Comparison of ENCODE assay signal across 8 cellular contexts in genomic region chr17:81712468-81713003, GRCh38. TPM values are rescaled to one million over a fixed set of nuclear protein-coding genes. Genes with fewer than 3 reads are reported as not detected.
A peak's percentile ranks its signal among the peaks of the same experiment; 100 is the strongest.
DNase-seq lines count a peak whose midpoint lies in the region; ATAC-seq and TF ChIP-seq lines count a peak whose summit lies in the region.

No MANE protein-coding gene starts in this region.

- H2BK5ac ChIP-seq in H9 (ENCODE audit: insufficient read length, low read length), result no peak overlapping the region

- no peak overlapping the region for H2BK120ac ChIP-seq in H9 (ENCODE audit: low read depth, low read length, poor library complexity, severe bottlenecking)

- H3K27ac Mint-ChIP-seq in H9, result peak overlapping the region in 2 of 3 experiments; percentile 59 to 92; a peak in 5 of 7 replicates

- H3K4me1 ChIP-seq in H9 (ENCODE audit: insufficient read depth, low read length) (no peaks in the 10 kb centered on the region; the same call in 1 of the 2 replicates), PC-3 (ENCODE audit: insufficient read depth, low read length) (peaks cover 37% of the 10 kb centered on the region), ectodermal cell (ENCODE audit: control insufficient read depth, insufficient read depth, low read length) (peaks cover 37% of the 10 kb centered on the region), mucosa of rectum (ENCODE audit: control insufficient read depth in 2 of 2, insufficient read depth in 2 of 2, low read length in 2 of 2) (peaks cover 32 to 35% of the 10 kb centered on the region in 2 donors)

- no peak overlapping the region for H2BK12ac ChIP-seq in H9 (ENCODE audit: insufficient read length, low read depth, low read length)

- H3K4me3 ChIP-seq in PC-3 (ENCODE audit: low read length), result peak overlapping the region; percentile 89
- H3K4me3 ChIP-seq in ectodermal cell (ENCODE audit: insufficient read depth, low read depth, low read length), result peak overlapping the region; percentile 67
- H3K4me3 ChIP-seq in mucosa of rectum (ENCODE audit: low read length in 2 of 2), result peak overlapping the region; percentile 75 to 76

- no peaks in the 10 kb centered on the region for H3K79me1 ChIP-seq in H9 (ENCODE audit: insufficient read depth, low read depth, low read length, poor library complexity, severe bottlenecking)

- no peak overlapping the region for H4K5ac ChIP-seq in H9 (ENCODE audit: insufficient read length, low read depth, low read length)

- no peak overlapping the region for H4K91ac ChIP-seq in H9 (ENCODE audit: insufficient read length, low read depth, low read length)

- no peak overlapping the region for H3K23ac ChIP-seq in H9 (ENCODE audit: insufficient read length, low read depth, low read length)

- no peak overlapping the region for H2BK15ac ChIP-seq in H9 (ENCODE audit: low read depth, low read length)

- H3K14ac ChIP-seq in H9 (ENCODE audit: insufficient read depth, low read length), result no peak overlapping the region

- no peaks in the 10 kb centered on the region; a peak in 1 of 5 replicates for H3K9me3 Mint-ChIP-seq in H9

- BruUV-seq in PC-3 (replicated peaks; lab: Mats Ljungman, UMichigan), result no TSS peak

- peak overlapping the region; percentile 75 to 95 for H3K4me3 Mint-ChIP-seq in H9

- H3K9me3 ChIP-seq in H9 (ENCODE audit: control insufficient read depth, low read depth, low read length), result no peaks in the 10 kb centered on the region
- no peaks in the 10 kb centered on the region for H3K9me3 ChIP-seq in PC-3 (ENCODE audit: low read length)
- H3K9me3 ChIP-seq in ectodermal cell (ENCODE audit: control insufficient read depth, low read length), result no peaks in the 10 kb centered on the region
- no peaks in the 10 kb centered on the region for H3K9me3 ChIP-seq in mucosa of rectum (ENCODE audit: control insufficient read depth in 2 of 2, low read length in 2 of 2)

- intact Hi-C loops in PC-3 (cut with micrococcal nuclease), result no loop called here

- H3K27me3 Mint-ChIP-seq in H9 (ENCODE audit: low read depth), result no peaks in the 10 kb centered on the region; the same call in 1 of the 2 replicates

- H3T11ph ChIP-seq in H9 (ENCODE audit: low read length), result no peak overlapping the region

- POLR2A ChIA-PET in PC-3 (lab: Charles Lee; ENCODE audit: unreplicated experiment), result interaction anchor here (0.5 to 1.0 kb wide), 3 partner anchors 9 to 203 kb away, joined by 4 to 10 read pairs (median 9); no protein-coding TSS in a partner anchor

- peaks cover 20% of the 10 kb centered on the region for H3K23me2 ChIP-seq in H9 (ENCODE audit: insufficient read length, low read depth, low read length, poor library complexity, severe bottlenecking)

- peak; percentile 18; the same call in 1 of the 3 replicates for TF ChIP-seq CTCF in H9 (conservative IDR thresholded peaks at IDR 0.05)
- no peak; the same call in 1 of the 2 replicates for TF ChIP-seq CTCF in PC-3 (conservative IDR thresholded peaks at IDR 0.05; ENCODE audit: low read depth, low read length)

- DNase-seq in NCI-H748 (lab: John Stamatoyannopoulos, UW; ENCODE audit: unreplicated experiment) (peak; percentile 56), NCI-H748 treated with DMSO at 0.1 percent for 48 hours (lab: John Stamatoyannopoulos, UW) (no peak), H9 (no peak), PC-3 (peak; percentile 25), foreskin melanocyte (no peak)

- H3K4me1 Mint-ChIP-seq in H9, result peaks cover 24% of the 10 kb centered on the region in 2 experiments

- peaks cover 8% of the 10 kb centered on the region for H3F3A ChIP-seq in PC-3 (ENCODE audit: low read length, unreplicated experiment)

- CTCF ChIA-PET in PC-3 (lab: Charles Lee), result no interaction called here

- no peaks in the 10 kb centered on the region for H4K20me1 ChIP-seq in H9 (ENCODE audit: control insufficient read depth, insufficient read depth, insufficient read length)
- 0 out of 2 replicates have a peak, but pooled peaks cover 5% of the 10 kb centered on the region for H4K20me1 ChIP-seq in PC-3 (ENCODE audit: low read length)

- H2AFZ ChIP-seq in H9 (ENCODE audit: low read length) (no peak overlapping the region), PC-3 (ENCODE audit: low read length) (no peak overlapping the region)

- no peak overlapping the region for H3K27ac ChIP-seq in H9 (ENCODE audit: insufficient read length, low read depth, low read length)
- H3K27ac ChIP-seq in PC-3 (ENCODE audit: low read length), result peak overlapping the region; percentile 15; the same call in 1 of the 2 replicates
- no peak overlapping the region for H3K27ac ChIP-seq in ectodermal cell (ENCODE audit: insufficient read depth, low read depth, low read length, poor library complexity, severe bottlenecking)
- H3K27ac ChIP-seq in mucosa of rectum (ENCODE audit: low read depth in 2 of 2, low read length in 2 of 2), result peak overlapping the region; percentile 78 to 83

- H3K18ac ChIP-seq in H9 (ENCODE audit: insufficient read length, low read depth, low read length), result no peak overlapping the region

- peaks cover 13% of the 10 kb centered on the region; the same call in 1 of the 2 replicates for H3K36me3 ChIP-seq in PC-3 (ENCODE audit: low read depth, low read length)
- H3K36me3 ChIP-seq in ectodermal cell (ENCODE audit: control insufficient read depth, insufficient read depth, low read length), result peaks cover 3% of the 10 kb centered on the region
- peaks cover 4 to 12% of the 10 kb centered on the region in 2 donors for H3K36me3 ChIP-seq in mucosa of rectum (ENCODE audit: control insufficient read depth in 2 of 2, insufficient read depth in 2 of 2, low read length in 2 of 2)

- peaks cover 1 to 21% (median 8%) of the 10 kb centered on the region in 3 experiments; a peak in 5 of 7 replicates for H3K36me3 Mint-ChIP-seq in H9 (ENCODE audit: insufficient read depth in 1 of 3, low read depth in 3 of 3)

- H3K9ac ChIP-seq in H9 (ENCODE audit: extremely low read depth, insufficient read length, low read length) (peak overlapping the region; percentile 40), PC-3 (ENCODE audit: low read length) (peak overlapping the region; percentile 77), mucosa of rectum (ENCODE audit: low read depth in 1 of 2, low read length in 2 of 2) (peak overlapping the region; percentile 74 to 77)

- H3K9me2 ChIP-seq in PC-3 (replicated peaks; ENCODE audit: low read length), result no peaks in the 10 kb centered on the region

- WGBS in H9 (ENCODE audit: extremely low coverage, insufficient read length, low lambda C conversion rate), result no CpG with 5 or more reads among the region's 41 CpGs
- 4 to 5% methylated on average over 41 of the region's 41 CpGs for WGBS in ectodermal cell, 2 experiments

- H3K4ac ChIP-seq in H9 (ENCODE audit: low read depth, low read length), result no peak overlapping the region

- ATAC-seq in PC-3 (peak; percentile 25), HG03457 (IDR thresholded peaks at IDR 0.05; ENCODE audit: unreplicated experiment) (no peak)

- H2AK5ac ChIP-seq in H9 (ENCODE audit: insufficient read length, low read length), result no peak overlapping the region

- no peaks in the 10 kb centered on the region; the same call in 1 of the 2 replicates for H3K79me2 ChIP-seq in H9 (ENCODE audit: insufficient read depth, low read length)
- peaks cover 33% of the 10 kb centered on the region for H3K79me2 ChIP-seq in PC-3 (ENCODE audit: low read length)

- no peak overlapping the region for H3K56ac ChIP-seq in H9 (ENCODE audit: insufficient read length, low read depth, low read length)

- H3K27me3 ChIP-seq in H9 (ENCODE audit: insufficient read depth, low read length), result no peaks in the 10 kb centered on the region
- no peaks in the 10 kb centered on the region for H3K27me3 ChIP-seq in PC-3 (ENCODE audit: low read length)
- H3K27me3 ChIP-seq in ectodermal cell (ENCODE audit: control insufficient read depth, insufficient read depth, low read length, poor library complexity, severe bottlenecking), result peaks cover 23% of the 10 kb centered on the region
- no peaks in the 10 kb centered on the region for H3K27me3 ChIP-seq in mucosa of rectum (ENCODE audit: control insufficient read depth in 2 of 2, insufficient read depth in 2 of 2, low read length in 2 of 2)

- H4K8ac ChIP-seq in H9 (replicated peaks; ENCODE audit: insufficient read length, low read depth, low read length), result no peak overlapping the region

- H3K4me2 ChIP-seq in H9 (ENCODE audit: insufficient read depth, insufficient read length, low read length) (peak overlapping the region; percentile 62), PC-3 (ENCODE audit: low read length) (peak overlapping the region; percentile 99)

- H2BK20ac ChIP-seq in H9 (ENCODE audit: low read depth, low read length, poor library complexity, severe bottlenecking), result no peak overlapping the region

RNA-seq across cellular contexts. Expression of gene SLC25A10, which starts 0.5 kb away (rescaled TPM):
- 28.1 and 30.9 TPM in 2 replicates for total RNA-seq in H9 (2021)
- 113 and 117 TPM in 2 replicates for total RNA-seq in PC-3 (2014; rRNA removed)
- 18.9 TPM for polyA plus RNA-seq in ectodermal cell (2013, experiment 1 of 4)
- polyA plus RNA-seq in ectodermal cell (2013, experiment 2 of 4), result 17.2 TPM
- 12.1 TPM for polyA plus RNA-seq in ectodermal cell (2013, experiment 3 of 4)
- polyA plus RNA-seq in ectodermal cell (2013, experiment 4 of 4), result 13.9 TPM

RNA-seq across cellular contexts. Expression of gene MRPL12, which starts 9.4 kb away (rescaled TPM):
- 140 and 146 TPM in 2 replicates for total RNA-seq in H9 (2021)
- 100 and 108 TPM in 2 replicates for total RNA-seq in PC-3 (2014; rRNA removed)
- polyA plus RNA-seq in ectodermal cell (2013, experiment 1 of 4), result 83.2 TPM
- polyA plus RNA-seq in ectodermal cell (2013, experiment 2 of 4), result 84.6 TPM
- 63.0 TPM for polyA plus RNA-seq in ectodermal cell (2013, experiment 3 of 4)
- 71.5 TPM for polyA plus RNA-seq in ectodermal cell (2013, experiment 4 of 4)

RNA-seq across cellular contexts. Expression of gene HGS, which starts 28.7 kb away (rescaled TPM):
- 99.3 and 106 TPM in 2 replicates for total RNA-seq in H9 (2021)
- total RNA-seq in PC-3 (2014; rRNA removed), result 177 and 194 TPM in 2 replicates
- polyA plus RNA-seq in ectodermal cell (2013, experiment 1 of 4), result 108 TPM
- 108 TPM for polyA plus RNA-seq in ectodermal cell (2013, experiment 2 of 4)
- polyA plus RNA-seq in ectodermal cell (2013, experiment 3 of 4), result 95.2 TPM
- polyA plus RNA-seq in ectodermal cell (2013, experiment 4 of 4), result 92.3 TPM

RNA-seq across cellular contexts. Expression of gene ARL16, which starts 28.9 kb away (rescaled TPM):
- total RNA-seq in H9 (2021) (55.4 and 58.6 TPM in 2 replicates), PC-3 (2014; rRNA removed) (52.6 and 68.8 TPM in 2 replicates)
- 64.0 TPM for polyA plus RNA-seq in ectodermal cell (2013, experiment 1 of 4)
- 62.6 TPM for polyA plus RNA-seq in ectodermal cell (2013, experiment 2 of 4)
- polyA plus RNA-seq in ectodermal cell (2013, experiment 3 of 4), result 48.6 TPM
- 57.1 TPM for polyA plus RNA-seq in ectodermal cell (2013, experiment 4 of 4)

RNA-seq across cellular contexts. Expression of gene CCDC137, which starts 46.0 kb away (rescaled TPM):
- total RNA-seq in H9 (2021), result 57.5 and 60.8 TPM in 2 replicates
- 49.9 and 71.0 TPM in 2 replicates for total RNA-seq in PC-3 (2014; rRNA removed)
- polyA plus RNA-seq in ectodermal cell (2013, experiment 1 of 4), result 39.7 TPM
- 34.3 TPM for polyA plus RNA-seq in ectodermal cell (2013, experiment 2 of 4)
- polyA plus RNA-seq in ectodermal cell (2013, experiment 3 of 4), result 30.9 TPM
- 32.6 TPM for polyA plus RNA-seq in ectodermal cell (2013, experiment 4 of 4)

Comparison
In these comparisons a context has a peak if more than half of its experiments do, and no peak if none do; other contexts are left out.
1. DNase-seq: peak in NCI-H748 (single experiment) and PC-3 (single experiment); none in NCI-H748 treated with DMSO at 0.1 percent for 48 hours (single experiment), H9 (single experiment) and foreskin melanocyte (single experiment).
2. H3K27ac ChIP-seq: peak in PC-3 (single experiment) and mucosa of rectum (2 of 2); none in H9 (single experiment) and ectodermal cell (single experiment).
3. Peak in every context shown above with its lines, with median percentiles within 50 percentile points of each other: H3K9ac ChIP-seq and H3K4me3 ChIP-seq.